8 cellular contexts compared by ENCODE assay signal in the genomic region with DNA sequence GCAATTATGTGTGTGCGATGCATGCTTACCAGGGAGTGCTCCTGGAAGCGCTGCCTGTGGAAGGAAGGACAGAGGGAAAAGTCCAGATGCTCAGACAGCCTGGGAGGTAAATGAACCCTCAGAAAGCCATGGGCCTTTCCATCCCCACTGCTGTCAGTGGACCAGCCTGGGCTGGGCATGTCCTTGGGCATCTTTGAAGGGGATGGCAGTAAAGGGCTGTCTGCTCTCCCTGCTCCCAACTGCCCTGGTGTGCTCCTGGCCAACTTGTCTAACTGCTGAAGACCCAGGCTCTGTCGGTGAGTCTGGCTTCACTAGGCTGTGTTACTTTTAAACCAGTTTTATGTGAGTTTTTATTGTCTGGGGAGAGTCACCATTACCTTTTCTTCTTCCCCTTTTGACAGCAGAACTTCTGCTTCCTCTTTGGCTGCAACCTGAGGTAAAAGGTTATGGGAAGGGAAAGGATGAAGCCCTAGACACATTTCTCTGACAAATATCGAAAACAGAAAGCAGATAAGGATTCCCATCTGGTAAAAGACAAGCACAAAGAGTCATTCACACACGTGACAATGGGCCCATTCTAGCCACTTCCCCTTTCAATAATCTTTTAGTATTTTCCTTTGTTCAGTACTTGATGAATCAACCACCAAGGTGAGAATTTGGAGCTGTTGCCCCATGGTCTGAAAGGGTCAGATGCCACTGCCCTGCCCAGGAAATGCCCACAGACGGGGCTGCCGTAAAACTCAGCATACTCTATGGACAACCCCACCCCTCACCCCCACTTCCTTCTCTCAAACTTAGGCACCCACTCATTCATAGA. TPM values are rescaled to one million over a fixed set of nuclear protein-coding genes. Genes with fewer than 3 reads are reported as not detected.
A peak's percentile ranks its signal among the peaks of the same experiment; 100 is the strongest.
DNase-seq lines count a peak whose midpoint lies in the region; ATAC-seq, FAIRE-seq and TF ChIP-seq lines count a peak whose summit lies in the region.

No MANE protein-coding gene starts in this region.

- H3K36me3 ChIP-seq in GM23248 (ENCODE audit: low read depth): no peaks in the 10 kb centered on the region
- no peaks in the 10 kb centered on the region for H3K36me3 ChIP-seq in WERI-Rb-1

- no peaks in the 10 kb centered on the region for H3K4me1 ChIP-seq in GM23248 (ENCODE audit: insufficient read depth)

- H3K9ac ChIP-seq in GM23248: no peak overlapping the region

- no peak overlapping the region for H3K4me3 ChIP-seq in GM23248
- no peak overlapping the region for H3K4me3 ChIP-seq in WERI-Rb-1 (ENCODE audit: low read depth, low read length)

- no peaks in the 10 kb centered on the region for H3K27me3 ChIP-seq in GM23248 (replicated peaks; ENCODE audit: insufficient read depth)
- no peaks in the 10 kb centered on the region for H3K27me3 ChIP-seq in WERI-Rb-1 (ENCODE audit: insufficient read depth, low read depth, severe bottlenecking)

- no peak overlapping the region for H3K4me2 ChIP-seq in GM23248 (ENCODE audit: unreplicated experiment)

- 68 to 71% methylated on average over 7 of the region's 7 CpGs for WGBS in GM23248 (ENCODE audit: low coverage in 1 of 2, low lambda C conversion rate in 2 of 2, missing lambda C conversion rate in 2 of 2), 2 experiments

- H3K27ac ChIP-seq in GM23248 (no peak overlapping the region), WERI-Rb-1 (no peak overlapping the region)

- no peaks in the 10 kb centered on the region for H3F3A ChIP-seq in GM23248 (ENCODE audit: insufficient read depth)

- no peaks in the 10 kb centered on the region for H3K27me3 Mint-ChIP-seq in memory B cell

- H3K4me3 Mint-ChIP-seq in memory B cell: peak overlapping the region; percentile 65

- no peaks in the 10 kb centered on the region for H4K20me1 ChIP-seq in GM23248 (ENCODE audit: insufficient read depth)

- DNase-seq in NOMO-1 treated with DMSO at 0.1 percent for 48 hours (lab: John Stamatoyannopoulos, UW; ENCODE audit: unreplicated experiment) (peak; percentile 92), memory B cell (ENCODE audit: low spot score in 2 of 2) (peak; percentile 23 to 60), frontal cortex (ENCODE audit: low spot score in 2 of 2) (no peak), GM23248 (no peak), WERI-Rb-1 (no peak), AG08395 (ENCODE audit: low spot score) (no peak)

- no peak for FAIRE-seq in frontal cortex (lab: Jason Lieb, UNC)

- H3K4me1 Mint-ChIP-seq in memory B cell: peaks cover 16% of the 10 kb centered on the region

- H3K36me3 Mint-ChIP-seq in memory B cell: no peaks in the 10 kb centered on the region

- no peaks in the 10 kb centered on the region for H3K9me3 Mint-ChIP-seq in memory B cell

- H3K79me2 ChIP-seq in GM23248 (ENCODE audit: insufficient read depth): no peaks in the 10 kb centered on the region

- H2AFZ ChIP-seq in GM23248: no peak overlapping the region

- in situ Hi-C loops in GM23248 (cut with MboI): no loop called here

- TF ChIP-seq CTCF in WERI-Rb-1 (IDR thresholded peaks at IDR 0.05; ENCODE audit: low read depth, low read length): no peak

- no peaks in the 10 kb centered on the region for H3K9me2 ChIP-seq in GM23248 (ENCODE audit: insufficient read depth)

- H3K9me3 ChIP-seq in GM23248 (ENCODE audit: low read depth) (no peaks in the 10 kb centered on the region), WERI-Rb-1 (ENCODE audit: severe bottlenecking) (no peaks in the 10 kb centered on the region)

- H3K27ac Mint-ChIP-seq in memory B cell: peak overlapping the region; percentile 88

- ATAC-seq in GM18873 (IDR thresholded peaks at IDR 0.05; ENCODE audit: low FRiP score, unreplicated experiment) (peak; percentile 76), HG02852 (IDR thresholded peaks at IDR 0.05; ENCODE audit: unreplicated experiment) (peak; percentile 89), memory B cell (ENCODE audit: low read depth) (peak; percentile 92)

RNA-seq across cellular contexts. Expression of gene PIK3AP1, which starts 27.6 kb away (rescaled TPM):
- 4.5 TPM for total RNA-seq in frontal cortex
- total RNA-seq in GM23248 (2014; rRNA removed; shearing (Covaris generic)): not detected in 2 replicates
- 0.11 TPM in 1 of 2 replicates, not detected in the other for polyA plus RNA-seq in GM23248 (2016; fragmentation: Nextera tagmentation; extraction: Ambion mirVana)

Comparison
In these comparisons a context has a peak if more than half of its experiments do, and no peak if none do; other contexts are left out.
1. DNase-seq: peak in NOMO-1 treated with DMSO at 0.1 percent for 48 hours (single experiment) and memory B cell (2 of 2); none in frontal cortex (0 of 2), GM23248 (single experiment), WERI-Rb-1 (single experiment) and AG08395 (single experiment).
2. Peak in every context shown above with its lines, with median percentiles within 50 percentile points of each other: ATAC-seq.